In the genomic region with DNA sequence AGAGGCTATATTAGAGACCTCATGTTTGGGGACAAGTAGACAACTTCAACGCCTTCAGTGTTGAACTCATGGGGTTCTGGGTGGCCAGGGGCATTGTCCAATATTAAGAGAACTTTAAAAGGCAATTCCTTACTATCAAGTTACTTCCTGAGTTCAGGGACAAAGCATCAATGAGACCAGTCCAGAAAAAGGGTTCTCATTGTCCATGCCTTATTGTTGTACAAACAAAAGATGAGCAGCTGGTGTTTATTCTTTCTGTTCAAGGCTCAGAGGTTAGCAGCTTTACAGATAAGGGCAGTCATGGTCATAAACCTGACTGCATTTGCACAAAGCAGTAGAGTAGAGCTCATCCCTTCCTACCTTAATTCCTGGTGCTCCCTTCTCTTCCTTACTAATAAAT, we compare ENCODE assay signal across 1 cellular context.
TF ChIP-seq lines count a peak whose summit lies in the region.

No MANE protein-coding gene starts in this region.

TF ChIP-seq in HepG2, 621 proteins besides CTCF, POLR2A, EP300 and RAD21 (continues in another document):
- no peak for TF ChIP-seq PRPF4 (IDR thresholded peaks at IDR 0.05; ENCODE audit: low read depth, low read length, poor library complexity, severe bottlenecking)
- TF ChIP-seq ONECUT2 (CRISPR knock-in tag; IDR thresholded peaks at IDR 0.05) = 0 out of 2 replicates have a peak, but pooled peaks have one; percentile 18
- TF ChIP-seq MAF1 (CRISPR knock-in tag; IDR thresholded peaks at IDR 0.05; ENCODE audit: borderline replicate concordance) = no peak
- peak; percentile 84 for TF ChIP-seq ISL2 (CRISPR knock-in tag; IDR thresholded peaks at IDR 0.05)
- TF ChIP-seq, protein P1, sequence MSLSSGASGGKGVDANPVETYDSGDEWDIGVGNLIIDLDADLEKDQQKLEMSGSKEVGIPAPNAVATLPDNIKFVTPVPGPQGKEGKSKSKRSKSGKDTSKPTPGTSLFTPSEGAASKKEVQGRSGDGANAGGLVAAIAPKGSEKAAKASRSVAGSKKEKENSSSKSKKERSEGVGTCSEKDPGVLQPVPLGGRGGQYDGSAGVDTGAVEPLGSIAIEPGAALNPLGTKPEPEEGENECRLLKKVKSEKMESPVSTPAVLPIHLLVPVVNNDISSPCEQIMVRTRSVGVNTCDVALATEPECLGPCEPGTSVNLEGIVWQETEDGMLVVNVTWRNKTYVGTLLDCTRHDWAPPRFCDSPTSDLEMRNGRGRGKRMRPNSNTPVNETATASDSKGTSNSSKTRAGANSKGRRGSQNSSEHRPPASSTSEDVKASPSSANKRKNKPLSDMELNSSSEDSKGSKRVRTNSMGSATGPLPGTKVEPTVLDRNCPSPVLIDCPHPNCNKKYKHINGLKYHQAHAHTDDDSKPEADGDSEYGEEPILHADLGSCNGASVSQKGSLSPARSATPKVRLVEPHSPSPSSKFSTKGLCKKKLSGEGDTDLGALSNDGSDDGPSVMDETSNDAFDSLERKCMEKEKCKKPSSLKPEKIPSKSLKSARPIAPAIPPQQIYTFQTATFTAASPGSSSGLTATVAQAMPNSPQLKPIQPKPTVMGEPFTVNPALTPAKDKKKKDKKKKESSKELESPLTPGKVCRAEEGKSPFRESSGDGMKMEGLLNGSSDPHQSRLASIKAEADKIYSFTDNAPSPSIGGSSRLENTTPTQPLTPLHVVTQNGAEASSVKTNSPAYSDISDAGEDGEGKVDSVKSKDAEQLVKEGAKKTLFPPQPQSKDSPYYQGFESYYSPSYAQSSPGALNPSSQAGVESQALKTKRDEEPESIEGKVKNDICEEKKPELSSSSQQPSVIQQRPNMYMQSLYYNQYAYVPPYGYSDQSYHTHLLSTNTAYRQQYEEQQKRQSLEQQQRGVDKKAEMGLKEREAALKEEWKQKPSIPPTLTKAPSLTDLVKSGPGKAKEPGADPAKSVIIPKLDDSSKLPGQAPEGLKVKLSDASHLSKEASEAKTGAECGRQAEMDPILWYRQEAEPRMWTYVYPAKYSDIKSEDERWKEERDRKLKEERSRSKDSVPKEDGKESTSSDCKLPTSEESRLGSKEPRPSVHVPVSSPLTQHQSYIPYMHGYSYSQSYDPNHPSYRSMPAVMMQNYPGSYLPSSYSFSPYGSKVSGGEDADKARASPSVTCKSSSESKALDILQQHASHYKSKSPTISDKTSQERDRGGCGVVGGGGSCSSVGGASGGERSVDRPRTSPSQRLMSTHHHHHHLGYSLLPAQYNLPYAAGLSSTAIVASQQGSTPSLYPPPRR (CRISPR knock-in tag; IDR thresholded peaks at IDR 0.05; ENCODE audit: borderline replicate concordance) = peak; percentile 79; the same call in 1 of the 2 replicates
- peak; percentile 81; the same call in 1 of the 2 replicates for TF ChIP-seq NCOR1 (IDR thresholded peaks at IDR 0.05; ENCODE audit: borderline replicate concordance, low read length)
- peak in 1 of 2 experiments; percentile 62; a peak in 1 of 4 replicates for TF ChIP-seq KLF16 (CRISPR knock-in tag; IDR thresholded peaks at IDR 0.05)
- TF ChIP-seq, protein P2, sequence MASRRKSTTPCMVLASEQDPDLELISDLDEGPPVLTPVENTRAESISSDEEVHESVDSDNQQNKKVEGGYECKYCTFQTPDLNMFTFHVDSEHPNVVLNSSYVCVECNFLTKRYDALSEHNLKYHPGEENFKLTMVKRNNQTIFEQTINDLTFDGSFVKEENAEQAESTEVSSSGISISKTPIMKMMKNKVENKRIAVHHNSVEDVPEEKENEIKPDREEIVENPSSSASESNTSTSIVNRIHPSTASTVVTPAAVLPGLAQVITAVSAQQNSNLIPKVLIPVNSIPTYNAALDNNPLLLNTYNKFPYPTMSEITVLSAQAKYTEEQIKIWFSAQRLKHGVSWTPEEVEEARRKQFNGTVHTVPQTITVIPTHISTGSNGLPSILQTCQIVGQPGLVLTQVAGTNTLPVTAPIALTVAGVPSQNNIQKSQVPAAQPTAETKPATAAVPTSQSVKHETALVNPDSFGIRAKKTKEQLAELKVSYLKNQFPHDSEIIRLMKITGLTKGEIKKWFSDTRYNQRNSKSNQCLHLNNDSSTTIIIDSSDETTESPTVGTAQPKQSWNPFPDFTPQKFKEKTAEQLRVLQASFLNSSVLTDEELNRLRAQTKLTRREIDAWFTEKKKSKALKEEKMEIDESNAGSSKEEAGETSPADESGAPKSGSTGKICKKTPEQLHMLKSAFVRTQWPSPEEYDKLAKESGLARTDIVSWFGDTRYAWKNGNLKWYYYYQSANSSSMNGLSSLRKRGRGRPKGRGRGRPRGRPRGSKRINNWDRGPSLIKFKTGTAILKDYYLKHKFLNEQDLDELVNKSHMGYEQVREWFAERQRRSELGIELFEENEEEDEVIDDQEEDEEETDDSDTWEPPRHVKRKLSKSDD (CRISPR knock-in tag; IDR thresholded peaks at IDR 0.05; ENCODE audit: low read depth) = no peak
- TF ChIP-seq TBL1XR1 (IDR thresholded peaks at IDR 0.05; ENCODE audit: borderline replicate concordance, low read length, partially characterized antibody) = peak; percentile 17
- TF ChIP-seq, protein P3, sequence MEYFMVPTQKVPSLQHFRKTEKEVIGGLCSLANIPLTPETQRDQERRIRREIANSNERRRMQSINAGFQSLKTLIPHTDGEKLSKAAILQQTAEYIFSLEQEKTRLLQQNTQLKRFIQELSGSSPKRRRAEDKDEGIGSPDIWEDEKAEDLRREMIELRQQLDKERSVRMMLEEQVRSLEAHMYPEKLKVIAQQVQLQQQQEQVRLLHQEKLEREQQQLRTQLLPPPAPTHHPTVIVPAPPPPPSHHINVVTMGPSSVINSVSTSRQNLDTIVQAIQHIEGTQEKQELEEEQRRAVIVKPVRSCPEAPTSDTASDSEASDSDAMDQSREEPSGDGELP (IDR thresholded peaks at IDR 0.05; ENCODE audit: borderline replicate concordance, low read depth) = peak; percentile 99
- peak; percentile 96 for TF ChIP-seq ZNF263 (CRISPR knock-in tag; IDR thresholded peaks at IDR 0.05)
- TF ChIP-seq PAWR (CRISPR knock-in tag; IDR thresholded peaks at IDR 0.05; ENCODE audit: borderline replicate concordance) = no peak
- TF ChIP-seq, protein P4, sequence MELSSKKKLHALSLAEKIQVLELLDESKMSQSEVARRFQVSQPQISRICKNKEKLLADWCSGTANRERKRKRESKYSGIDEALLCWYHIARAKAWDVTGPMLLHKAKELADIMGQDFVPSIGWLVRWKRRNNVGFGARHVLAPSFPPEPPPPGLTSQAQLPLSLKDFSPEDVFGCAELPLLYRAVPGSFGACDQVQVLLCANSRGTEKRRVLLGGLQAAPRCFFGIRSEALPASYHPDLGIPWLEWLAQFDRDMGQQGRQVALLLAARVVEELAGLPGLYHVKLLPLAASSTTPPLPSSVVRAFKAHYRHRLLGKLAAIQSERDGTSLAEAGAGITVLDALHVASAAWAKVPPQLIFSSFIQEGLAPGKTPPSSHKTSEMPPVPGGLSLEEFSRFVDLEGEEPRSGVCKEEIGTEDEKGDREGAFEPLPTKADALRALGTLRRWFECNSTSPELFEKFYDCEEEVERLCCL (CRISPR knock-in tag; IDR thresholded peaks at IDR 0.05; ENCODE audit: borderline replicate concordance) = no peak
- TF ChIP-seq, protein P5, sequence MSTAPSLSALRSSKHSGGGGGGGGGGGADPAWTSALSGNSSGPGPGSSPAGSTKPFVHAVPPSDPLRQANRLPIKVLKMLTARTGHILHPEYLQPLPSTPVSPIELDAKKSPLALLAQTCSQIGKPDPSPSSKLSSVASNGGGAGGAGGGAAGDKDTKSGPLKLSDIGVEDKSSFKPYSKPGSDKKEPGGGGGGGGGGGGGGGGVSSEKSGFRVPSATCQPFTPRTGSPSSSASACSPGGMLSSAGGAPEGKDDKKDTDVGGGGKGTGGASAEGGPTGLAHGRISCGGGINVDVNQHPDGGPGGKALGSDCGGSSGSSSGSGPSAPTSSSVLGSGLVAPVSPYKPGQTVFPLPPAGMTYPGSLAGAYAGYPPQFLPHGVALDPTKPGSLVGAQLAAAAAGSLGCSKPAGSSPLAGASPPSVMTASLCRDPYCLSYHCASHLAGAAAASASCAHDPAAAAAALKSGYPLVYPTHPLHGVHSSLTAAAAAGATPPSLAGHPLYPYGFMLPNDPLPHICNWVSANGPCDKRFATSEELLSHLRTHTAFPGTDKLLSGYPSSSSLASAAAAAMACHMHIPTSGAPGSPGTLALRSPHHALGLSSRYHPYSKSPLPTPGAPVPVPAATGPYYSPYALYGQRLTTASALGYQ (CRISPR knock-in tag; IDR thresholded peaks at IDR 0.05) = peak; percentile 86
- peak; percentile 89 for TF ChIP-seq FOXJ3 (CRISPR knock-in tag; IDR thresholded peaks at IDR 0.05; ENCODE audit: borderline replicate concordance)
- TF ChIP-seq ERF (CRISPR knock-in tag; IDR thresholded peaks at IDR 0.05) = peak; percentile 44; the same call in 1 of the 2 replicates
- TF ChIP-seq, protein P6, sequence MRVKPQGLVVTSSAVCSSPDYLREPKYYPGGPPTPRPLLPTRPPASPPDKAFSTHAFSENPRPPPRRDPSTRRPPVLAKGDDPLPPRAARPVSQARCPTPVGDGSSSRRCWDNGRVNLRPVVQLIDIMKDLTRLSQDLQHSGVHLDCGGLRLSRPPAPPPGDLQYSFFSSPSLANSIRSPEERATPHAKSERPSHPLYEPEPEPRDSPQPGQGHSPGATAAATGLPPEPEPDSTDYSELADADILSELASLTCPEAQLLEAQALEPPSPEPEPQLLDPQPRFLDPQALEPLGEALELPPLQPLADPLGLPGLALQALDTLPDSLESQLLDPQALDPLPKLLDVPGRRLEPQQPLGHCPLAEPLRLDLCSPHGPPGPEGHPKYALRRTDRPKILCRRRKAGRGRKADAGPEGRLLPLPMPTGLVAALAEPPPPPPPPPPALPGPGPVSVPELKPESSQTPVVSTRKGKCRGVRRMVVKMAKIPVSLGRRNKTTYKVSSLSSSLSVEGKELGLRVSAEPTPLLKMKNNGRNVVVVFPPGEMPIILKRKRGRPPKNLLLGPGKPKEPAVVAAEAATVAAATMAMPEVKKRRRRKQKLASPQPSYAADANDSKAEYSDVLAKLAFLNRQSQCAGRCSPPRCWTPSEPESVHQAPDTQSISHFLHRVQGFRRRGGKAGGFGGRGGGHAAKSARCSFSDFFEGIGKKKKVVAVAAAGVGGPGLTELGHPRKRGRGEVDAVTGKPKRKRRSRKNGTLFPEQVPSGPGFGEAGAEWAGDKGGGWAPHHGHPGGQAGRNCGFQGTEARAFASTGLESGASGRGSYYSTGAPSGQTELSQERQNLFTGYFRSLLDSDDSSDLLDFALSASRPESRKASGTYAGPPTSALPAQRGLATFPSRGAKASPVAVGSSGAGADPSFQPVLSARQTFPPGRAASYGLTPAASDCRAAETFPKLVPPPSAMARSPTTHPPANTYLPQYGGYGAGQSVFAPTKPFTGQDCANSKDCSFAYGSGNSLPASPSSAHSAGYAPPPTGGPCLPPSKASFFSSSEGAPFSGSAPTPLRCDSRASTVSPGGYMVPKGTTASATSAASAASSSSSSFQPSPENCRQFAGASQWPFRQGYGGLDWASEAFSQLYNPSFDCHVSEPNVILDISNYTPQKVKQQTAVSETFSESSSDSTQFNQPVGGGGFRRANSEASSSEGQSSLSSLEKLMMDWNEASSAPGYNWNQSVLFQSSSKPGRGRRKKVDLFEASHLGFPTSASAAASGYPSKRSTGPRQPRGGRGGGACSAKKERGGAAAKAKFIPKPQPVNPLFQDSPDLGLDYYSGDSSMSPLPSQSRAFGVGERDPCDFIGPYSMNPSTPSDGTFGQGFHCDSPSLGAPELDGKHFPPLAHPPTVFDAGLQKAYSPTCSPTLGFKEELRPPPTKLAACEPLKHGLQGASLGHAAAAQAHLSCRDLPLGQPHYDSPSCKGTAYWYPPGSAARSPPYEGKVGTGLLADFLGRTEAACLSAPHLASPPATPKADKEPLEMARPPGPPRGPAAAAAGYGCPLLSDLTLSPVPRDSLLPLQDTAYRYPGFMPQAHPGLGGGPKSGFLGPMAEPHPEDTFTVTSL (CRISPR knock-in tag; IDR thresholded peaks at IDR 0.05; ENCODE audit: borderline replicate concordance) = peak; percentile 95; the same call in 1 of the 2 replicates
- 0 out of 2 replicates have a peak, but pooled peaks have one; percentile 36 for TF ChIP-seq JUND (CRISPR knock-in tag; IDR thresholded peaks at IDR 0.05)
- TF ChIP-seq PITX1 (CRISPR knock-in tag; IDR thresholded peaks at IDR 0.05) = peak; percentile 85; the same call in 1 of the 2 replicates
- TF ChIP-seq IRX3 (CRISPR knock-in tag; IDR thresholded peaks at IDR 0.05; ENCODE audit: borderline replicate concordance, low read depth) = no peak
- peak; percentile 89 for TF ChIP-seq PHF21A (CRISPR knock-in tag; IDR thresholded peaks at IDR 0.05)
- TF ChIP-seq, protein P7, sequence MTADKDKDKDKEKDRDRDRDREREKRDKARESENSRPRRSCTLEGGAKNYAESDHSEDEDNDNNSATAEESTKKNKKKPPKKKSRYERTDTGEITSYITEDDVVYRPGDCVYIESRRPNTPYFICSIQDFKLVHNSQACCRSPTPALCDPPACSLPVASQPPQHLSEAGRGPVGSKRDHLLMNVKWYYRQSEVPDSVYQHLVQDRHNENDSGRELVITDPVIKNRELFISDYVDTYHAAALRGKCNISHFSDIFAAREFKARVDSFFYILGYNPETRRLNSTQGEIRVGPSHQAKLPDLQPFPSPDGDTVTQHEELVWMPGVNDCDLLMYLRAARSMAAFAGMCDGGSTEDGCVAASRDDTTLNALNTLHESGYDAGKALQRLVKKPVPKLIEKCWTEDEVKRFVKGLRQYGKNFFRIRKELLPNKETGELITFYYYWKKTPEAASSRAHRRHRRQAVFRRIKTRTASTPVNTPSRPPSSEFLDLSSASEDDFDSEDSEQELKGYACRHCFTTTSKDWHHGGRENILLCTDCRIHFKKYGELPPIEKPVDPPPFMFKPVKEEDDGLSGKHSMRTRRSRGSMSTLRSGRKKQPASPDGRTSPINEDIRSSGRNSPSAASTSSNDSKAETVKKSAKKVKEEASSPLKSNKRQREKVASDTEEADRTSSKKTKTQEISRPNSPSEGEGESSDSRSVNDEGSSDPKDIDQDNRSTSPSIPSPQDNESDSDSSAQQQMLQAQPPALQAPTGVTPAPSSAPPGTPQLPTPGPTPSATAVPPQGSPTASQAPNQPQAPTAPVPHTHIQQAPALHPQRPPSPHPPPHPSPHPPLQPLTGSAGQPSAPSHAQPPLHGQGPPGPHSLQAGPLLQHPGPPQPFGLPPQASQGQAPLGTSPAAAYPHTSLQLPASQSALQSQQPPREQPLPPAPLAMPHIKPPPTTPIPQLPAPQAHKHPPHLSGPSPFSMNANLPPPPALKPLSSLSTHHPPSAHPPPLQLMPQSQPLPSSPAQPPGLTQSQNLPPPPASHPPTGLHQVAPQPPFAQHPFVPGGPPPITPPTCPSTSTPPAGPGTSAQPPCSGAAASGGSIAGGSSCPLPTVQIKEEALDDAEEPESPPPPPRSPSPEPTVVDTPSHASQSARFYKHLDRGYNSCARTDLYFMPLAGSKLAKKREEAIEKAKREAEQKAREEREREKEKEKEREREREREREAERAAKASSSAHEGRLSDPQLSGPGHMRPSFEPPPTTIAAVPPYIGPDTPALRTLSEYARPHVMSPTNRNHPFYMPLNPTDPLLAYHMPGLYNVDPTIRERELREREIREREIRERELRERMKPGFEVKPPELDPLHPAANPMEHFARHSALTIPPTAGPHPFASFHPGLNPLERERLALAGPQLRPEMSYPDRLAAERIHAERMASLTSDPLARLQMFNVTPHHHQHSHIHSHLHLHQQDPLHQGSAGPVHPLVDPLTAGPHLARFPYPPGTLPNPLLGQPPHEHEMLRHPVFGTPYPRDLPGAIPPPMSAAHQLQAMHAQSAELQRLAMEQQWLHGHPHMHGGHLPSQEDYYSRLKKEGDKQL (CRISPR knock-in tag; IDR thresholded peaks at IDR 0.05; ENCODE audit: low read depth) = peak; percentile 79
- no peak for TF ChIP-seq SMAD9 (CRISPR knock-in tag; IDR thresholded peaks at IDR 0.05)
- peak; percentile 100 for TF ChIP-seq SOX5 (CRISPR knock-in tag; IDR thresholded peaks at IDR 0.05; ENCODE audit: borderline replicate concordance)
